ENCODE assay signal across 8 cellular contexts in genomic region chr19:3572132-3572854, GRCh38. TPM values are rescaled to one million over a fixed set of nuclear protein-coding genes. Genes with fewer than 3 reads are reported as not detected.
DNase-seq lines count a peak whose midpoint lies in the region; ATAC-seq, FAIRE-seq and TF ChIP-seq lines count a peak whose summit lies in the region.

No MANE protein-coding gene starts in this region.

- H3K79me2 ChIP-seq in keratinocyte (ENCODE audit: control insufficient read depth, insufficient read depth, low read length) = no peaks in the 10 kb centered on the region

- dilution Hi-C loops in keratinocyte (cut with MboI; ENCODE audit: extremely low pct_ligation_motif_present, low sequenced_read_pairs) = no loop called here

- peak; percentile 86 for ATAC-seq in HG03432 (IDR thresholded peaks at IDR 0.05; ENCODE audit: unreplicated experiment)

- peak overlapping the region; percentile 54 for H3K9ac ChIP-seq in keratinocyte (ENCODE audit: control insufficient read depth, extremely low read depth, insufficient read depth, low read length)

- peak overlapping the region; percentile 44 to 97 (median 61) for H3K4me3 ChIP-seq in keratinocyte (ENCODE audit: control insufficient read depth in 2 of 3, extremely low read depth in 1 of 3, insufficient read depth in 2 of 3, low read depth in 1 of 3, low read length in 3 of 3)

- no peaks in the 10 kb centered on the region for H3K9me1 ChIP-seq in keratinocyte (ENCODE audit: control insufficient read depth, extremely low read depth, insufficient read depth, low read length)

- peaks cover 2 to 3% of the 10 kb centered on the region in 2 experiments for H3K36me3 ChIP-seq in keratinocyte (ENCODE audit: control insufficient read depth in 2 of 2, extremely low read depth in 1 of 2, insufficient read depth in 2 of 2, low read length in 2 of 2)

- no peaks in the 10 kb centered on the region for H4K20me1 ChIP-seq in keratinocyte (ENCODE audit: control insufficient read depth, extremely low read depth, insufficient read depth, low read length)

- TF ChIP-seq CTCF in AG09319 (IDR thresholded peaks at IDR 0.05; ENCODE audit: low read depth, low read length) (no peak), keratinocyte (optimal IDR thresholded peaks at IDR 0.05 in 1 of 3, IDR thresholded peaks at IDR 0.05 in 1 of 3, conservative IDR thresholded peaks at IDR 0.05 in 1 of 3; ENCODE audit: extremely low read depth in 1 of 3, insufficient read depth in 2 of 3, low read length in 3 of 3) (no peak)

- DNase-seq in AG09319 (ENCODE audit: extremely low read depth, low read depth) (peak; percentile 99), GM19238 (ENCODE audit: insufficient read length, low spot score) (peak; percentile 97), NCI-H446 treated with DMSO at 0.1 percent for 48 hours (lab: John Stamatoyannopoulos, UW) (peak; percentile 99), cerebellar nuclear complex (lab: John Stamatoyannopoulos, UW) (peak; percentile 69 to 87), keratinocyte (ENCODE audit: low read depth, low spot score) (peak; percentile 99)
- DNase-seq in activated CD4-positive, CD25-positive, alpha-beta regulatory T cell treated with anti-CD3 and anti-CD28 coated beads, Interleukin-2, amount 50 U/mL, for 72 hours = peak; percentile 99
- peak; percentile 99 for DNase-seq in stimulated activated CD4-positive, alpha-beta T cell treated with anti-CD3 and anti-CD28 coated beads, Interleukin-12 subunit alpha, Interleukin-12 subunit beta, amount 100 ng/mL, for 4 hours

- FAIRE-seq in keratinocyte (lab: Jason Lieb, UNC) = peak; percentile 97

- H3K9me3 ChIP-seq in keratinocyte (ENCODE audit: control insufficient read depth, low read depth, low read length) = no peaks in the 10 kb centered on the region

- H2AFZ ChIP-seq in keratinocyte (ENCODE audit: control insufficient read depth, low read length) = peak overlapping the region; percentile 88

- no peaks in the 10 kb centered on the region for H3K27me3 ChIP-seq in keratinocyte (ENCODE audit: control insufficient read depth, extremely low read depth, insufficient read depth, low read length)

- peak overlapping the region; percentile 83 for H3K4me2 ChIP-seq in keratinocyte (ENCODE audit: control insufficient read depth, extremely low read depth, insufficient read depth, low read depth, low read length)

- no peak overlapping the region for H3K27ac ChIP-seq in keratinocyte (ENCODE audit: control insufficient read depth, insufficient read depth, low read length)

- peaks cover 22% of the 10 kb centered on the region for H3K4me1 ChIP-seq in keratinocyte (ENCODE audit: control insufficient read depth, extremely low read depth, insufficient read depth, low read length)

RNA-seq across cellular contexts. Expression of gene HMG20B, which starts 0.5 kb away (rescaled TPM):
- 27.9 to 38.3 TPM (median 27.9 TPM) in 3 replicates for polyA plus RNA-seq in keratinocyte
- 87.5 TPM for polyA plus RNA-seq in keratinocyte (2011; ENCODE audit: low read depth)
- polyA plus RNA-seq in keratinocyte (2011; cell fraction: cytosol; rRNA removed) = 15.2 and 37.3 TPM in 2 replicates
- 39.3 and 57.3 TPM in 2 replicates for polyA plus RNA-seq in keratinocyte (2011; cell fraction: nucleus; rRNA removed)
- polyA plus RNA-seq in keratinocyte (2012; ENCODE audit: low replicate concordance) = 30.6 and 44.6 TPM in 2 replicates
- 6.5 to 17.1 TPM (median 7.6 TPM) in 3 replicates for polyA minus RNA-seq in keratinocyte
- polyA minus RNA-seq in keratinocyte (2011; cell fraction: cytosol; rRNA and poly(A)+ RNA removed) = 54.1 TPM
- polyA minus RNA-seq in keratinocyte (2011; cell fraction: nucleus; rRNA and poly(A)+ RNA removed) = 14.0 and 17.2 TPM in 2 replicates

RNA-seq across cellular contexts. Expression of gene GIPC3, which starts 13.0 kb away (rescaled TPM):
- polyA plus RNA-seq in keratinocyte = not detected in 3 replicates
- polyA plus RNA-seq in keratinocyte (2011; ENCODE audit: low read depth) = not detected
- polyA plus RNA-seq in keratinocyte (2011; cell fraction: cytosol; rRNA removed) = not detected in 2 replicates
- polyA plus RNA-seq in keratinocyte (2011; cell fraction: nucleus; rRNA removed) = not detected in 2 replicates
- not detected in 2 replicates for polyA plus RNA-seq in keratinocyte (2012; ENCODE audit: low replicate concordance)
- not detected in 3 replicates for polyA minus RNA-seq in keratinocyte
- polyA minus RNA-seq in keratinocyte (2011; cell fraction: cytosol; rRNA and poly(A)+ RNA removed) = not detected
- polyA minus RNA-seq in keratinocyte (2011; cell fraction: nucleus; rRNA and poly(A)+ RNA removed) = not detected in 2 replicates

RNA-seq across cellular contexts. Expression of gene MFSD12, which starts 14.9 kb away (rescaled TPM):
- polyA plus RNA-seq in keratinocyte = 30.0 to 44.7 TPM (median 34.8 TPM) in 3 replicates
- 9.7 TPM for polyA plus RNA-seq in keratinocyte (2011; ENCODE audit: low read depth)
- polyA plus RNA-seq in keratinocyte (2011; cell fraction: cytosol; rRNA removed) = 18.7 and 42.2 TPM in 2 replicates
- polyA plus RNA-seq in keratinocyte (2011; cell fraction: nucleus; rRNA removed) = 81.3 and 102 TPM in 2 replicates
- polyA plus RNA-seq in keratinocyte (2012; ENCODE audit: low replicate concordance) = 28.1 and 52.7 TPM in 2 replicates
- polyA minus RNA-seq in keratinocyte = 33.1 to 91.2 TPM (median 48.2 TPM) in 3 replicates
- polyA minus RNA-seq in keratinocyte (2011; cell fraction: cytosol; rRNA and poly(A)+ RNA removed) = 81.5 TPM
- 75.0 and 76.5 TPM in 2 replicates for polyA minus RNA-seq in keratinocyte (2011; cell fraction: nucleus; rRNA and poly(A)+ RNA removed)

RNA-seq across cellular contexts. Expression of gene TEKTIP1, which starts 33.3 kb away (rescaled TPM):
- not detected in 3 replicates for polyA plus RNA-seq in keratinocyte
- polyA plus RNA-seq in keratinocyte (2011; ENCODE audit: low read depth) = not detected
- not detected in 2 replicates for polyA plus RNA-seq in keratinocyte (2011; cell fraction: cytosol; rRNA removed)
- polyA plus RNA-seq in keratinocyte (2011; cell fraction: nucleus; rRNA removed) = not detected in 2 replicates
- 0.50 TPM in 1 of 2 replicates, not detected in the other for polyA plus RNA-seq in keratinocyte (2012; ENCODE audit: low replicate concordance)
- polyA minus RNA-seq in keratinocyte = not detected in 3 replicates
- polyA minus RNA-seq in keratinocyte (2011; cell fraction: cytosol; rRNA and poly(A)+ RNA removed) = not detected
- not detected in 2 replicates for polyA minus RNA-seq in keratinocyte (2011; cell fraction: nucleus; rRNA and poly(A)+ RNA removed)

RNA-seq across cellular contexts. Expression of gene TBXA2R, which starts 34.4 kb away (rescaled TPM):
- not detected in 3 replicates for polyA plus RNA-seq in keratinocyte
- not detected for polyA plus RNA-seq in keratinocyte (2011; ENCODE audit: low read depth)
- not detected in 2 replicates for polyA plus RNA-seq in keratinocyte (2011; cell fraction: cytosol; rRNA removed)
- 0.08 TPM in 1 of 2 replicates, not detected in the other for polyA plus RNA-seq in keratinocyte (2011; cell fraction: nucleus; rRNA removed)
- polyA plus RNA-seq in keratinocyte (2012; ENCODE audit: low replicate concordance) = 0.09 TPM in 1 of 2 replicates, not detected in the other
- not detected in 3 replicates for polyA minus RNA-seq in keratinocyte
- not detected for polyA minus RNA-seq in keratinocyte (2011; cell fraction: cytosol; rRNA and poly(A)+ RNA removed)
- not detected in 2 replicates for polyA minus RNA-seq in keratinocyte (2011; cell fraction: nucleus; rRNA and poly(A)+ RNA removed)
